Comparison of ENCODE assay signal across 19 cellular contexts in genomic region chr4:158254328-158254727, GRCh38. TPM values are rescaled to one million over a fixed set of nuclear protein-coding genes. Genes with fewer than 3 reads are reported as not detected.
"Had no signal": no experiment of that assay in that cellular context is flagged by ENCODE, and none has a peak within 500 bp of the region (broad histone marks: within the 10 kb centered on the region; RNA-seq: fewer than 3 reads in every experiment).

No MANE protein-coding gene starts in this region.

- H3K4me3 ChIP-seq: breast epithelium, gastroesophageal sphincter, hepatocyte, left ventricle myocardium inferior, transverse colon, vagina had no signal

- H3K27me3 ChIP-seq: breast epithelium, gastroesophageal sphincter, hepatocyte, neutrophil, transverse colon, vagina had no signal

- H3K79me2 ChIP-seq: hepatocyte had no signal

- H3K9me3 Mint-ChIP-seq: activated naive CD8-positive, alpha-beta T cell treated with anti-CD3 and anti-CD28 coated beads, Interleukin-2, amount 10 ng/mL, durations not matched to agents 7 days and 5 days; activated T-helper 1 cell treated with anti-CD3 and anti-CD28 coated beads, Interleukin-12 subunit alpha, Interleukin-12 subunit beta, Interleukin-2, Interleukin-4 antibody, amounts not matched to agents 30 ng/mL and 10 ng/mL and 1 ng/mL, durations not matched to agents 14 hours and 24 hours and 36 hours; endodermal cell; memory B cell; naive thymus-derived CD8-positive, alpha-beta T cell; stimulated activated memory B cell treated with anti-CD40 and anti-IgM and Interleukin-4, amounts not matched to agents 10 μg/mL and 1 μg/mL and 100 μg/mL, for 72 hours had no signal

- H3K4me1 ChIP-seq: breast epithelium, vagina had no signal

- DNase-seq: activated CD4-positive, CD25-positive, alpha-beta regulatory T cell treated with anti-CD3 and anti-CD28 coated beads, Interleukin-2, amount 50 U/mL, for 72 hours; activated naive CD4-positive, alpha-beta T cell; activated naive CD8-positive, alpha-beta T cell treated with anti-CD3 and anti-CD28 coated beads, Interleukin-2, amount 10 ng/mL, durations not matched to agents 7 days and 5 days; aorta; dermis blood vessel endothelial cell; endodermal cell; erythroblast; left ventricle myocardium inferior; naive thymus-derived CD8-positive, alpha-beta T cell; transverse colon had no signal

- H3K27ac Mint-ChIP-seq: activated naive CD8-positive, alpha-beta T cell treated with anti-CD3 and anti-CD28 coated beads, Interleukin-2, amount 10 ng/mL, durations not matched to agents 7 days and 5 days; activated T-helper 1 cell treated with anti-CD3 and anti-CD28 coated beads, Interleukin-12 subunit alpha, Interleukin-12 subunit beta, Interleukin-2, Interleukin-4 antibody, amounts not matched to agents 30 ng/mL and 10 ng/mL and 1 ng/mL, durations not matched to agents 14 hours and 24 hours and 36 hours; endodermal cell; memory B cell; stimulated activated memory B cell treated with anti-CD40 and anti-IgM and Interleukin-4, amounts not matched to agents 10 μg/mL and 1 μg/mL and 100 μg/mL, for 72 hours had no signal

- H3K36me3 ChIP-seq: breast epithelium, gastroesophageal sphincter, left ventricle myocardium inferior, neutrophil, transverse colon, vagina had no signal

- H2AFZ ChIP-seq: hepatocyte had no signal

- H3K4me2 ChIP-seq: hepatocyte had no signal

- H3K9me3 ChIP-seq: breast epithelium, gastroesophageal sphincter, left ventricle myocardium inferior, neutrophil, transverse colon, vagina had no signal

- H3K36me3 Mint-ChIP-seq: activated naive CD8-positive, alpha-beta T cell treated with anti-CD3 and anti-CD28 coated beads, Interleukin-2, amount 10 ng/mL, durations not matched to agents 7 days and 5 days; memory B cell; naive thymus-derived CD8-positive, alpha-beta T cell; stimulated activated memory B cell treated with anti-CD40 and anti-IgM and Interleukin-4, amounts not matched to agents 10 μg/mL and 1 μg/mL and 100 μg/mL, for 72 hours had no signal

- H3K4me3 Mint-ChIP-seq: activated naive CD8-positive, alpha-beta T cell treated with anti-CD3 and anti-CD28 coated beads, Interleukin-2, amount 10 ng/mL, durations not matched to agents 7 days and 5 days; activated T-helper 1 cell treated with anti-CD3 and anti-CD28 coated beads, Interleukin-12 subunit alpha, Interleukin-12 subunit beta, Interleukin-2, Interleukin-4 antibody, amounts not matched to agents 30 ng/mL and 10 ng/mL and 1 ng/mL, durations not matched to agents 14 hours and 24 hours and 36 hours; endodermal cell; memory B cell; stimulated activated memory B cell treated with anti-CD40 and anti-IgM and Interleukin-4, amounts not matched to agents 10 μg/mL and 1 μg/mL and 100 μg/mL, for 72 hours had no signal

- H3K4me1 Mint-ChIP-seq: activated naive CD8-positive, alpha-beta T cell treated with anti-CD3 and anti-CD28 coated beads, Interleukin-2, amount 10 ng/mL, durations not matched to agents 7 days and 5 days; memory B cell had no signal

- ATAC-seq: gastroesophageal sphincter; stimulated activated memory B cell treated with anti-CD40 and anti-IgM and Interleukin-4, amounts not matched to agents 10 μg/mL and 1 μg/mL and 100 μg/mL, for 72 hours had no signal

- H3K27me3 Mint-ChIP-seq: stimulated activated memory B cell treated with anti-CD40 and anti-IgM and Interleukin-4, amounts not matched to agents 10 μg/mL and 1 μg/mL and 100 μg/mL, for 72 hours had no signal

- H3K27ac ChIP-seq: breast epithelium, gastroesophageal sphincter, hepatocyte, left ventricle myocardium inferior, neutrophil, transverse colon, vagina had no signal

RNA-seq across cellular contexts. Expression of gene TMEM144, which starts 44.0 kb away (rescaled TPM):
- total RNA-seq: activated CD8-positive, alpha-beta memory T cell treated with anti-CD3 and anti-CD28 coated beads for 36 hours; activated T-helper 1 cell treated with anti-CD3 and anti-CD28 coated beads, Interleukin-12 subunit alpha, Interleukin-12 subunit beta, Interleukin-2, Interleukin-4 antibody, amounts not matched to agents 30 ng/mL and 10 ng/mL and 1 ng/mL, durations not matched to agents 14 hours and 24 hours and 36 hours; naive thymus-derived CD8-positive, alpha-beta T cell had no signal
- polyA plus RNA-seq: naive thymus-derived CD8-positive, alpha-beta T cell had no signal
